ENCODE assay signal across 23 cellular contexts in genomic region chr3:28186748-28187147, GRCh38. TPM values are rescaled to one million over a fixed set of nuclear protein-coding genes. Genes with fewer than 3 reads are reported as not detected.
DNase-seq lines count a peak whose midpoint lies in the region; ATAC-seq, FAIRE-seq and TF ChIP-seq lines count a peak whose summit lies in the region.
"Had no signal": no experiment of that assay in that cellular context is flagged by ENCODE, and none has a peak within 500 bp of the region (broad histone marks: within the 10 kb centered on the region; RNA-seq: fewer than 3 reads in every experiment).

No MANE protein-coding gene starts in this region.

- TF ChIP-seq CTCF in MCF 10A (IDR thresholded peaks at IDR 0.05; ENCODE audit: unreplicated experiment) (no peak), mammary epithelial cell (conservative IDR thresholded peaks at IDR 0.05 in 1 of 2, IDR thresholded peaks at IDR 0.05 in 1 of 2; ENCODE audit: extremely low read depth in 1 of 2, insufficient read depth in 1 of 2, low read depth in 1 of 2, low read length in 2 of 2) (no peak), K562 (IDR thresholded peaks at IDR 0.05 in 2 of 3, conservative IDR thresholded peaks at IDR 0.05 in 1 of 3; ENCODE audit: insufficient read depth in 2 of 3, low read depth in 1 of 3, low read length in 3 of 3) (no peak), nephron progenitor cell (IDR thresholded peaks at IDR 0.05) (no peak), thyroid gland (IDR thresholded peaks at IDR 0.05) (no peak), dorsolateral prefrontal cortex (IDR thresholded peaks at IDR 0.05 in 54 of 56, conservative IDR thresholded peaks at IDR 0.05 in 2 of 56; ENCODE audit: low read depth in 1 of 56, partially characterized antibody in 56 of 56) (no peak)

- POLR2A ChIA-PET in MCF 10A (lab: Yijun Ruan, JAX): interaction anchor here (0.6 kb wide), 1 partner anchor 16 kb away, joined by 3 read pairs; no protein-coding TSS in a partner anchor
- POLR2A ChIA-PET in K562 (lab: Yijun Ruan, JAX): interaction anchor here (0.6 kb wide), 1 partner anchor 1517 kb away, joined by 3 read pairs; no protein-coding TSS in a partner anchor

- H3K27ac ChIP-seq in mammary epithelial cell (ENCODE audit: insufficient read depth, low read depth, low read length): no peak overlapping the region
- no peak overlapping the region for H3K27ac ChIP-seq in K562 (ENCODE audit: extremely low read depth, low read depth, low read length)
- H3K27ac ChIP-seq in thyroid gland: no peak overlapping the region
- no peak overlapping the region for H3K27ac ChIP-seq in dorsolateral prefrontal cortex
- H3K27ac ChIP-seq: 22Rv1, BLaER1, C4-2B, GM23248 had no signal

- H3K79me2 ChIP-seq in mammary epithelial cell (ENCODE audit: insufficient read depth, low read length) (no peaks in the 10 kb centered on the region), K562 (ENCODE audit: control insufficient read depth, insufficient read depth, low read length) (no peaks in the 10 kb centered on the region)

- dilution Hi-C loops in mammary epithelial cell (cut with HindIII; ENCODE audit: low sequenced_read_pairs): no loop called here

- intact Hi-C loops in MCF 10A (cut with micrococcal nuclease): no loop called here
- intact Hi-C loops in mammary epithelial cell (cut with micrococcal nuclease): no loop called here
- intact Hi-C loops in K562 (cut with micrococcal nuclease): no loop called here
- intact Hi-C loops in thyroid gland (cut with DNase I): no loop called here
- intact Hi-C loops in dorsolateral prefrontal cortex (cut with DNase I): no loop called here

- ATAC-seq in K562: no peak
- ATAC-seq: CD8-positive, alpha-beta T cell had no signal

- CTCF ChIA-PET in MCF 10A (lab: Yijun Ruan, JAX) (no interaction called here), mammary epithelial cell (lab: Charles Lee; ENCODE audit: low non-redundant PET) (no interaction called here), K562 (lab: Yijun Ruan, JAX; ENCODE audit: low intra/inter-chr PET ratio) (no interaction called here)

- no peak for DNase-seq in MCF 10A (ENCODE audit: unreplicated experiment)
- no peak for DNase-seq in mammary epithelial cell
- peak; percentile 20 for DNase-seq in LHCN-M2 (ENCODE audit: low read depth)
- DNase-seq in K562 (ENCODE audit: extremely low read depth in 1 of 4, low spot score in 3 of 4): no peak
- no peak for DNase-seq in nephron progenitor cell
- no peak for DNase-seq in thyroid gland
- DNase-seq in dorsolateral prefrontal cortex: no peak
- no peak for DNase-seq in NCI-H69 (lab: John Stamatoyannopoulos, UW)
- DNase-seq: Caco-2; CD4-positive, CD25-positive, alpha-beta regulatory T cell; CD8-positive, alpha-beta T cell; DMS153; DND-41; GM23248; H9; HFFc6 had no signal

- H3K9ac ChIP-seq in mammary epithelial cell (ENCODE audit: insufficient read depth, low read length): no peak overlapping the region
- no peak overlapping the region for H3K9ac ChIP-seq in K562 (ENCODE audit: insufficient read depth in 1 of 2, low read depth in 2 of 2, low read length in 2 of 2)
- H3K9ac ChIP-seq: BLaER1, GM23248 had no signal

- no peaks in the 10 kb centered on the region for H3K9me1 ChIP-seq in K562 (ENCODE audit: control insufficient read depth, insufficient read depth, low read length)

- H3K4me2 ChIP-seq in mammary epithelial cell (ENCODE audit: insufficient read depth, low read depth, low read length) (no peak overlapping the region), K562 (ENCODE audit: insufficient read depth, low read length) (no peak overlapping the region)
- H3K4me2 ChIP-seq: BLaER1 had no signal

- FAIRE-seq in K562 (lab: Jason Lieb, UNC): no peak
- FAIRE-seq: A204.1, G401.6, GM12892 had no signal

- H3K4me1 ChIP-seq in mammary epithelial cell (ENCODE audit: insufficient read depth, low read length): no peaks in the 10 kb centered on the region
- no peaks in the 10 kb centered on the region for H3K4me1 ChIP-seq in K562 (replicated peaks in 1 of 2; ENCODE audit: control insufficient read depth in 2 of 2, insufficient read depth in 2 of 2, low read length in 2 of 2)
- no peaks in the 10 kb centered on the region for H3K4me1 ChIP-seq in thyroid gland
- H3K4me1 ChIP-seq: BLaER1, Caco-2 had no signal

- no peak for TF ChIP-seq POLR2A in K562 (conservative IDR thresholded peaks at IDR 0.05)
- TF ChIP-seq POLR2A in thyroid gland (IDR thresholded peaks at IDR 0.05): no peak

- H3K4me3 ChIP-seq in mammary epithelial cell (replicated peaks in 1 of 3; ENCODE audit: insufficient read depth in 1 of 3, low read depth in 2 of 3, low read length in 3 of 3) (no peak overlapping the region), K562 (no peak overlapping the region), thyroid gland (replicated peaks in 1 of 3) (no peak overlapping the region), dorsolateral prefrontal cortex (no peak overlapping the region)
- H3K4me3 ChIP-seq: BLaER1, GM23248 had no signal

- no TSS peak for BruUV-seq in MCF 10A (replicated peaks; lab: Mats Ljungman, UMichigan)
- no TSS peak for BruUV-seq in mammary epithelial cell (replicated peaks; lab: Mats Ljungman, UMichigan)
- no TSS peak for BruUV-seq in K562 (replicated peaks; lab: Mats Ljungman, UMichigan)

- H3K9me3 Mint-ChIP-seq in MCF 10A (ENCODE audit: unreplicated experiment) (no peaks in the 10 kb centered on the region), nephron progenitor cell (no peaks in the 10 kb centered on the region)
- H3K9me3 Mint-ChIP-seq: CD8-positive, alpha-beta T cell; H9 had no signal

- in situ Hi-C loops in mammary epithelial cell (cut with MboI; ENCODE audit: low sequenced_read_pairs in 2 of 2): no loop called here
- in situ Hi-C loops in K562 (cut with MboI): no loop called here

- H3K9me3 ChIP-seq in mammary epithelial cell (replicated peaks; ENCODE audit: insufficient read depth, low read length) (no peaks in the 10 kb centered on the region), K562 (replicated peaks; ENCODE audit: control insufficient read depth, insufficient read depth, low read depth, low read length) (no peaks in the 10 kb centered on the region), thyroid gland (no peaks in the 10 kb centered on the region)
- H3K9me3 ChIP-seq: Caco-2 had no signal

- H3K27me3 ChIP-seq in mammary epithelial cell (ENCODE audit: insufficient read depth, low read length): no peaks in the 10 kb centered on the region
- H3K27me3 ChIP-seq in K562 (ENCODE audit: control insufficient read depth in 2 of 2, insufficient read depth in 2 of 2, low read length in 2 of 2): no peaks in the 10 kb centered on the region
- H3K27me3 ChIP-seq in thyroid gland: no peaks in the 10 kb centered on the region
- H3K27me3 ChIP-seq in dorsolateral prefrontal cortex: no peaks in the 10 kb centered on the region
- H3K27me3 ChIP-seq: BLaER1 had no signal

- H4K20me1 ChIP-seq in mammary epithelial cell (ENCODE audit: insufficient read depth, low read length) (no peaks in the 10 kb centered on the region), K562 (replicated peaks; ENCODE audit: control insufficient read depth, insufficient read depth, low read length) (no peaks in the 10 kb centered on the region)
- H4K20me1 ChIP-seq: BLaER1 had no signal

- TF ChIP-seq EP300 in K562 (IDR thresholded peaks at IDR 0.05; ENCODE audit: low read length): no peak

- H3K4me1 Mint-ChIP-seq in MCF 10A (ENCODE audit: insufficient read depth, unreplicated experiment) (peaks cover 12% of the 10 kb centered on the region), nephron progenitor cell (no peaks in the 10 kb centered on the region)
- H3K4me1 Mint-ChIP-seq: B cell; CD4-positive, CD25-positive, alpha-beta regulatory T cell; H9 had no signal

- H3K4me3 Mint-ChIP-seq in MCF 10A (ENCODE audit: unreplicated experiment) (no peak overlapping the region), nephron progenitor cell (no peak overlapping the region)
- H3K4me3 Mint-ChIP-seq: B cell; CD4-positive, CD25-positive, alpha-beta regulatory T cell; CD8-positive, alpha-beta T cell; H9; HFFc6 had no signal

- no peaks in the 10 kb centered on the region for H3K36me3 Mint-ChIP-seq in MCF 10A (ENCODE audit: insufficient read depth, unreplicated experiment)
- no peaks in the 10 kb centered on the region for H3K36me3 Mint-ChIP-seq in nephron progenitor cell (ENCODE audit: low read depth)
- H3K36me3 Mint-ChIP-seq: CD4-positive, CD25-positive, alpha-beta regulatory T cell; CD8-positive, alpha-beta T cell had no signal

- H2AFZ ChIP-seq in mammary epithelial cell (ENCODE audit: low read depth, low read length): no peak overlapping the region
- no peak overlapping the region for H2AFZ ChIP-seq in K562 (ENCODE audit: low read depth, low read length)
- H2AFZ ChIP-seq: GM23248 had no signal

- H3K27ac Mint-ChIP-seq in MCF 10A (ENCODE audit: low read depth, unreplicated experiment): peak overlapping the region; percentile 83
- H3K27ac Mint-ChIP-seq in nephron progenitor cell: peak overlapping the region; percentile 53
- H3K27ac Mint-ChIP-seq: B cell; CD4-positive, CD25-positive, alpha-beta regulatory T cell; CD8-positive, alpha-beta T cell; H9; HFFc6 had no signal

- H3K27me3 Mint-ChIP-seq in MCF 10A (ENCODE audit: insufficient read depth, unreplicated experiment) (no peaks in the 10 kb centered on the region), nephron progenitor cell (ENCODE audit: low read depth, poor library complexity) (peaks cover 4% of the 10 kb centered on the region)

- TF ChIP-seq RAD21 in K562 (CRISPR knock-in tag; conservative IDR thresholded peaks at IDR 0.05 in 1 of 2, IDR thresholded peaks at IDR 0.05 in 1 of 2): no peak

- H3K36me3 ChIP-seq in mammary epithelial cell (ENCODE audit: insufficient read depth, low read length) (no peaks in the 10 kb centered on the region), K562 (ENCODE audit: control insufficient read depth, insufficient read depth, low read length) (no peaks in the 10 kb centered on the region), thyroid gland (no peaks in the 10 kb centered on the region)
- H3K36me3 ChIP-seq: BLaER1 had no signal

RNA-seq across cellular contexts. Expression of gene CMC1, which starts 54.7 kb away (rescaled TPM):
- total RNA-seq in MCF 10A (2022): 31.9 and 35.4 TPM in 2 replicates
- 10 to 100 TPM in 1 of 2 donors, 1 to 10 TPM in 1; 5.2 to 19.3 TPM for total RNA-seq in mammary epithelial cell
- 21.4 TPM for polyA plus RNA-seq in mammary epithelial cell
- polyA minus RNA-seq in mammary epithelial cell: not detected
- total RNA-seq in LHCN-M2 (2014; rRNA removed): 6.9 and 11.0 TPM in 2 replicates
- polyA plus RNA-seq in LHCN-M2 (2012): 34.2 TPM
- 10.8 and 42.1 TPM in 2 replicates for total RNA-seq in K562 (2011; cell fraction: chromatin; rRNA removed; ENCODE audit: low replicate concordance)
- 8.3 and 11.2 TPM in 2 replicates for total RNA-seq in K562 (2011; cell fraction: nucleolus; rRNA removed)
- total RNA-seq in K562 (2011; cell fraction: nucleoplasm; rRNA removed): 22.1 and 38.3 TPM in 2 replicates
- 15.9 and 18.0 TPM in 2 replicates for total RNA-seq in K562 (2014; rRNA removed)
- 52.9 and 57.6 TPM in 2 replicates for total RNA-seq in K562 (2014; rRNA removed; fragmentation: Illumina TruSeq; extraction: Trizol)
- 35.6 and 40.3 TPM in 2 replicates for total RNA-seq in K562 (2015; rRNA removed; fragmentation: Illumina TruSeq; extraction: Trizol)
- 38.8 and 42.9 TPM in 2 replicates for total RNA-seq in K562 (2021)
- 58.5 and 74.6 TPM in 2 replicates for polyA plus RNA-seq in K562 (2011; rRNA removed)
- 12.2 and 20.4 TPM in 2 replicates for polyA plus RNA-seq in K562 (2011; cell fraction: cytosol; rRNA removed)
- polyA plus RNA-seq in K562 (2011; cell fraction: nucleus; rRNA removed): 15.2 and 25.7 TPM in 2 replicates
- 41.7 and 73.9 TPM in 2 replicates for polyA plus RNA-seq in K562 (2012)
- polyA plus RNA-seq in K562 (2014; fragmentation: Illumina TruSeq; extraction: Trizol): 19.8 and 44.7 TPM in 2 replicates
- polyA plus RNA-seq in K562 (2014; fragmentation: Nextera tagmentation; extraction: Ambion mirVana): 10 to 100 TPM; 48.9 to 56.8 TPM
- polyA plus RNA-seq in K562 (2014; rRNA removed): 50.9 and 59.0 TPM in 2 replicates
- polyA minus RNA-seq in K562 (2011; rRNA and poly(A)+ RNA removed): 12.4 and 13.6 TPM in 2 replicates
- 8.9 and 13.5 TPM in 2 replicates for polyA minus RNA-seq in K562 (2011; cell fraction: cytosol; rRNA and poly(A)+ RNA removed)
- 34.2 and 50.4 TPM in 2 replicates for polyA minus RNA-seq in K562 (2011; cell fraction: nucleus; rRNA and poly(A)+ RNA removed)
- total RNA-seq in thyroid gland: 10 to 100 TPM in 2 of 4 donors, 1 to 10 TPM in 2; 3.0 to 22.7 (median 8.3) TPM
- 10 to 100 TPM; 10.0 to 27.2 (median 17.9) TPM for total RNA-seq in dorsolateral prefrontal cortex
